Comparison of ENCODE assay signal across 8 cellular contexts in the genomic region with DNA sequence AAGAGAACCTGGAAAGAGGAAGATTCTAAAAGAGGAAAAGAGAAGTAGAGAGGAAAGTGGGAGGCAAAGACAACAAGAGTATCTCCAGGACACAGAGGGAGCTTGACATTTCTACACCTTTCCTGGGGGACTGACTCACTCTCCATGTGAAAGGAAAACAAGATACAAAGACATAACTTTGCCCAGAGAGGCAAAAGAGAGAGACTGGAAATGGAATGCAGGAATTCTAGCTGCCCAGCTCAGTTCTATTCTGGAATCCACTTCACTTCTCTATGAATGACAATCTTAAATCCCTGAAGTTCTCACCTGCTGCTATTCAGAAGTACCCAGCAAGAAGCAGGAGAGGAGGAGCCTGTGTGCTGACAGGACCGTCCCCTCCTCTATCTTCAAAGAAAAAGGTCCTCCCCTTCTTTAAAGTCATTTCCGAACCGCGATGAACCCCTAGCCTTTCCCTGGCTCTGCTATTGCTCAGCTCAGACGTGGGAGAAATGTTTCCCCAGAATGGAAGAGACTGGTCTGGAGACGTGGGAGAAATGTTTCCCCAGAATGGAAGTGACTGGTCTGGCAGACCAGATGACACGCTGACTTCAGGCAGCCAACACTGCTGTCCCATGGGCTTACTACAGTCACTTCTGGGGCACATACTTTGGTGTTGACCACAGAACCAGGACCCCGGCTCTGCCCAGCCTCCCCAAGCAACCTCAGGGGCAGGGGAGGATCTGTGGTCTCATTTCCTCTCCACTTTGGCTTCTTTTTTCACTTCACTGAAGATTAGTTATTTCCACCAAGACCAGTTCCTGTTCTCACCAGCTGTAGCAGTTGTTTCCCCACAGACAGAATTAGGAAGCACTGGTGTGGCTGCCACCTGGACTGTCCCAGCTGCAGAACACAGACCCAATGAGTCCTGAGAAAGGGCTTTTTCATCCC. TPM values are rescaled to one million over a fixed set of nuclear protein-coding genes. Genes with fewer than 3 reads are reported as not detected.
DNase-seq lines count a peak whose midpoint lies in the region; ATAC-seq and TF ChIP-seq lines count a peak whose summit lies in the region.

No MANE protein-coding gene starts in this region.

- H3K4me1 ChIP-seq in OCI-LY3 (ENCODE audit: low read length) (peaks cover 75% of the 10 kb centered on the region), iPS-20b (ENCODE audit: insufficient read depth, low read length) (peaks cover 50% of the 10 kb centered on the region)

- H3K9me3 Mint-ChIP-seq in activated CD4-positive, alpha-beta T cell treated with anti-CD3 and anti-CD28 coated beads for 36 hours (ENCODE audit: low read depth): no peaks in the 10 kb centered on the region

- H3K4me3 Mint-ChIP-seq in activated CD4-positive, alpha-beta T cell treated with anti-CD3 and anti-CD28 coated beads for 36 hours: peak overlapping the region; percentile 56

- H3K4me2 ChIP-seq in OCI-LY3 (ENCODE audit: low read length): peak overlapping the region; percentile 86

- no peak for TF ChIP-seq CTCF in OCI-LY3 (IDR thresholded peaks at IDR 0.05; ENCODE audit: low read depth, low read length)

- POLR2A ChIA-PET in activated CD4-positive, alpha-beta T cell treated with anti-CD3 and anti-CD28 coated beads for 36 hours (lab: Charles Lee): no interaction called here

- no peaks in the 10 kb centered on the region for H3K9me3 ChIP-seq in OCI-LY3 (ENCODE audit: insufficient read depth, low read length)
- H3K9me3 ChIP-seq in iPS-20b (ENCODE audit: insufficient read depth, low read depth, low read length): no peaks in the 10 kb centered on the region

- H3K9ac ChIP-seq in OCI-LY3 (ENCODE audit: low read length) (peak overlapping the region; percentile 81), iPS-20b (ENCODE audit: low read depth, low read length) (peak overlapping the region; percentile 64)

- H3K36me3 Mint-ChIP-seq in activated CD4-positive, alpha-beta T cell treated with anti-CD3 and anti-CD28 coated beads for 36 hours (ENCODE audit: low read depth): peaks cover 1% of the 10 kb centered on the region

- H4K20me1 ChIP-seq in OCI-LY3 (ENCODE audit: insufficient read depth, low read length): peaks cover 32% of the 10 kb centered on the region

- peak; percentile 85 for ATAC-seq in activated CD4-positive, alpha-beta T cell treated with anti-CD3 and anti-CD28 coated beads for 36 hours
- ATAC-seq in HG02938 (IDR thresholded peaks at IDR 0.05; ENCODE audit: unreplicated experiment): peak; percentile 64

- CTCF ChIA-PET in activated CD4-positive, alpha-beta T cell treated with anti-CD3 and anti-CD28 coated beads for 36 hours (lab: Charles Lee): interaction anchor here (0.9 to 3.1 kb wide), 4 partner anchors 43 to 97 kb away, joined by 3 to 16 read pairs (median 4); a partner anchor contains a TSS

- DNase-seq in activated CD4-positive, alpha-beta T cell treated with anti-CD3 and anti-CD28 coated beads for 36 hours: peak; percentile 68
- DNase-seq in activated CD4-positive, alpha-beta T cell treated with anti-CD3 and anti-CD28 coated beads for 1 hour: no peak
- peak; percentile 86 for DNase-seq in amniotic epithelial cell (ENCODE audit: low read depth)
- peak; percentile 36 to 40 for DNase-seq in stimulated activated CD8-positive, alpha-beta memory T cell treated with anti-CD3 and anti-CD28 coated beads, Interleukin-2, amount 100 ng/mL, for 48 hours (ENCODE audit: low read depth in 2 of 2)
- no peak for DNase-seq in NCI-H1694 treated with DMSO at 0.1 percent for 48 hours (lab: John Stamatoyannopoulos, UW)

- H3K4me3 ChIP-seq in OCI-LY3 (ENCODE audit: low read length) (peak overlapping the region; percentile 69), iPS-20b (ENCODE audit: low read length) (peak overlapping the region; percentile 60)

- H3K36me3 ChIP-seq in OCI-LY3 (replicated peaks; ENCODE audit: low read depth, low read length) (peaks cover 16% of the 10 kb centered on the region), iPS-20b (ENCODE audit: insufficient read depth, low read depth, low read length) (no peaks in the 10 kb centered on the region)

- no peak overlapping the region for H2AFZ ChIP-seq in OCI-LY3 (ENCODE audit: low read depth, low read length)

- peaks cover 47% of the 10 kb centered on the region for H3K4me1 Mint-ChIP-seq in activated CD4-positive, alpha-beta T cell treated with anti-CD3 and anti-CD28 coated beads for 36 hours

- no peaks in the 10 kb centered on the region for H3K27me3 Mint-ChIP-seq in activated CD4-positive, alpha-beta T cell treated with anti-CD3 and anti-CD28 coated beads for 36 hours

- peaks cover 99% of the 10 kb centered on the region for H3K79me2 ChIP-seq in OCI-LY3 (ENCODE audit: low read length)

- intact Hi-C loops in activated CD4-positive, alpha-beta T cell treated with anti-CD3 and anti-CD28 coated beads for 36 hours (cut with DNase I, micrococcal nuclease): loop anchor here (1.0 to 2.0 kb wide), 3 partner anchors 28 to 38 kb away; no protein-coding TSS in a partner anchor

- H3K27ac ChIP-seq in OCI-LY3 (ENCODE audit: low read length) (peak overlapping the region; percentile 97), iPS-20b (ENCODE audit: low read length) (peak overlapping the region; percentile 16)

- H3K27ac Mint-ChIP-seq in activated CD4-positive, alpha-beta T cell treated with anti-CD3 and anti-CD28 coated beads for 36 hours: peak overlapping the region; percentile 84

- H3K27me3 ChIP-seq in OCI-LY3 (ENCODE audit: low read depth, low read length): no peaks in the 10 kb centered on the region
- no peaks in the 10 kb centered on the region for H3K27me3 ChIP-seq in iPS-20b (ENCODE audit: insufficient read depth, low read length)

RNA-seq across cellular contexts. Expression of a gene that starts 8.3 kb away (rescaled TPM):
- total RNA-seq in activated CD4-positive, alpha-beta T cell treated with anti-CD3 and anti-CD28 coated beads for 36 hours: 10 to 100 TPM; 23.2 to 24.3 TPM

RNA-seq across cellular contexts. Expression of a gene that starts 42.5 kb away (rescaled TPM):
- 100 to 1,000 TPM; 378 to 450 TPM for total RNA-seq in activated CD4-positive, alpha-beta T cell treated with anti-CD3 and anti-CD28 coated beads for 36 hours

Comparison
In these comparisons a context has a peak if more than half of its experiments do, and no peak if none do; other contexts are left out.
1. DNase-seq: peak in activated CD4-positive, alpha-beta T cell treated with anti-CD3 and anti-CD28 coated beads for 36 hours (single experiment), amniotic epithelial cell (single experiment) and stimulated activated CD8-positive, alpha-beta memory T cell treated with anti-CD3 and anti-CD28 coated beads, Interleukin-2, amount 100 ng/mL, for 48 hours (2 of 2); none in activated CD4-positive, alpha-beta T cell treated with anti-CD3 and anti-CD28 coated beads for 1 hour (single experiment) and NCI-H1694 treated with DMSO at 0.1 percent for 48 hours (single experiment).